Comparison of ENCODE assay signal across 25 cellular contexts in the genomic region with DNA sequence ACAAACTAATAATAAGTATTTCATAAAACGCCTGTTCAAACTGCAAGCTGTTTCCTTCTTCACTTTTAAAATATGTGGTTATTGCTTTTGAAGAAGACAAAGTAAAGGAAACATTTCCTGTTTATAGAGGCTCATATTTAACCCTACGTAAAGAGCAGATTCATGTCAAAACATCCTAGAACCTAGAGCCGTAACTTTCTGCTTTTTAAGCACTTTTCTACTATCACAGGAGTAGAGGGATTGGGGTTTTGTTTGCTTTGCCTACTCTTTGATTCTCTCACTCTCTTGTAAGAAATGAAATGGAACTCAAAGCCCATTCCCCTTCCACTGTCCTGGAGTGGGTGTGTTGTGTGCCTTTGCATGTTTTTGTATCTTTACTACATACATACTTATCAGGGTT. TPM values are rescaled to one million over a fixed set of nuclear protein-coding genes. Genes with fewer than 3 reads are reported as not detected.
DNase-seq lines count a peak whose midpoint lies in the region; ATAC-seq, FAIRE-seq and TF ChIP-seq lines count a peak whose summit lies in the region.
"Had no signal": no experiment of that assay in that cellular context is flagged by ENCODE, and none has a peak within 500 bp of the region (broad histone marks: within the 10 kb centered on the region; RNA-seq: fewer than 3 reads in every experiment).

No MANE protein-coding gene starts in this region.

- H3K9me3 ChIP-seq in T-helper 17 cell (ENCODE audit: control insufficient read depth, low read length, poor library complexity, severe bottlenecking) (no peaks in the 10 kb centered on the region), colonic mucosa (no peaks in the 10 kb centered on the region), spleen (no peaks in the 10 kb centered on the region)
- H3K9me3 ChIP-seq: esophagus squamous epithelium, prostate gland, upper lobe of left lung had no signal

- H3K4me3 ChIP-seq in colonic mucosa, result no peak overlapping the region
- H3K4me3 ChIP-seq in spleen, result no peak overlapping the region
- H3K4me3 ChIP-seq: esophagus squamous epithelium, GM23338, prostate gland, smooth muscle cell, upper lobe of left lung had no signal

- no peak overlapping the region for H3K9ac ChIP-seq in colonic mucosa (ENCODE audit: low read depth in 2 of 2, low read length in 2 of 2)

- peaks cover 66% of the 10 kb centered on the region for H3K36me3 Mint-ChIP-seq in activated T-cell treated with anti-CD3 and anti-CD28 coated beads, Interleukin-2, amount 50 U/mL, for 24 hours (ENCODE audit: low read depth)
- H3K36me3 Mint-ChIP-seq in T-helper 17 cell (ENCODE audit: low read depth), result peaks cover 18% of the 10 kb centered on the region

- peak; percentile 18 for ATAC-seq in T-helper 17 cell
- no peak for ATAC-seq in HG02678 (IDR thresholded peaks at IDR 0.05; ENCODE audit: unreplicated experiment)
- no peak for ATAC-seq in HG03196 (IDR thresholded peaks at IDR 0.05; ENCODE audit: unreplicated experiment)
- ATAC-seq: GM23338 had no signal

- FAIRE-seq in RCC 7860 (lab: Jason Lieb, UNC), result no peak
- FAIRE-seq: GM18507 had no signal

- H3K4me1 Mint-ChIP-seq in activated T-cell treated with anti-CD3 and anti-CD28 coated beads, Interleukin-2, amount 50 U/mL, for 24 hours (ENCODE audit: low read depth), result peaks cover 90% of the 10 kb centered on the region
- peaks cover 76% of the 10 kb centered on the region for H3K4me1 Mint-ChIP-seq in T-helper 17 cell

- H3K27ac ChIP-seq in colonic mucosa, result peak overlapping the region; percentile 18
- H3K27ac ChIP-seq in spleen, result peak overlapping the region; percentile 49 to 92 (median 86)
- H3K27ac ChIP-seq: C4-2B, HL-60, prostate gland had no signal

- 35 to 52% (median 50%) methylated on average over 3 of the region's 3 CpGs for WGBS in spleen, 5 donors

- no peaks in the 10 kb centered on the region for H3K27me3 Mint-ChIP-seq in activated T-cell treated with anti-CD3 and anti-CD28 coated beads, Interleukin-2, amount 50 U/mL, for 24 hours
- no peaks in the 10 kb centered on the region for H3K27me3 Mint-ChIP-seq in T-helper 17 cell

- DNase-seq in activated T-cell treated with anti-CD3 and anti-CD28 coated beads, Interleukin-2, amount 50 U/mL, for 24 hours, result no peak
- DNase-seq in activated T-cell treated with anti-CD3 and anti-CD28 coated beads, Interleukin-2, amount 50 U/mL, for 48 hours, result no peak
- DNase-seq in T-helper 17 cell, result no peak
- no peak for DNase-seq in colonic mucosa
- DNase-seq in spleen, result no peak
- DNase-seq in RCC 7860 (ENCODE audit: low spot score), result no peak
- DNase-seq: dermis blood vessel endothelial cell, DMS79 treated with DMSO at 0.1 percent for 48 hours, esophagus squamous epithelium, KG1, NCI-H1048, NCI-H524 treated with DMSO at 0.1 percent for 48 hours, nephron progenitor cell, SIG-M5, T1000, upper lobe of left lung had no signal

- H3K27me3 ChIP-seq in colonic mucosa, result no peaks in the 10 kb centered on the region
- no peaks in the 10 kb centered on the region for H3K27me3 ChIP-seq in spleen (replicated peaks in 1 of 7)
- H3K27me3 ChIP-seq: esophagus squamous epithelium, upper lobe of left lung had no signal

- TF ChIP-seq CTCF in colonic mucosa (IDR thresholded peaks at IDR 0.05) (no peak), spleen (IDR thresholded peaks at IDR 0.05 in 8 of 11, conservative IDR thresholded peaks at IDR 0.05 in 3 of 11) (no peak)

- H3K36me3 ChIP-seq in colonic mucosa, result no peaks in the 10 kb centered on the region
- peaks cover 0 to 32% (median 2%) of the 10 kb centered on the region in 6 donors for H3K36me3 ChIP-seq in spleen
- H3K36me3 ChIP-seq: prostate gland had no signal

- peak overlapping the region; percentile 3 for H3K4me3 Mint-ChIP-seq in activated T-cell treated with anti-CD3 and anti-CD28 coated beads, Interleukin-2, amount 50 U/mL, for 24 hours
- peak overlapping the region; percentile 62 for H3K4me3 Mint-ChIP-seq in T-helper 17 cell
- H3K4me3 Mint-ChIP-seq: GM23338, nephron progenitor cell had no signal

- H3K4me1 ChIP-seq in colonic mucosa (no peaks in the 10 kb centered on the region), spleen (peaks cover 32 to 98% (median 79%) of the 10 kb centered on the region in 6 donors)
- H3K4me1 ChIP-seq: prostate gland had no signal

- H3K27ac Mint-ChIP-seq in activated T-cell treated with anti-CD3 and anti-CD28 coated beads, Interleukin-2, amount 50 U/mL, for 24 hours, result peak overlapping the region; percentile 61
- peak overlapping the region; percentile 100 for H3K27ac Mint-ChIP-seq in T-helper 17 cell
- H3K27ac Mint-ChIP-seq: GM23338 had no signal

- TF ChIP-seq POLR2A in spleen (IDR thresholded peaks at IDR 0.05), result no peak

- intact Hi-C loops in colonic mucosa (cut with DNase I) (no loop called here), spleen (cut with DNase I; ENCODE audit: low total_unique reads) (no loop called here)

- no peaks in the 10 kb centered on the region for H3K9me3 Mint-ChIP-seq in activated T-cell treated with anti-CD3 and anti-CD28 coated beads, Interleukin-2, amount 50 U/mL, for 24 hours
- H3K9me3 Mint-ChIP-seq: GM23338, nephron progenitor cell had no signal

RNA-seq across cellular contexts. Expression of gene GPR183, which starts 54.0 kb away (rescaled TPM):
- total RNA-seq in T-helper 17 cell, result 100 to 1,000 TPM; 249 to 322 TPM
- 1 to 10 TPM; 1.5 to 8.3 TPM for total RNA-seq in colonic mucosa
- 10 to 100 TPM; 29.1 to 83.6 (median 53.4) TPM for total RNA-seq in spleen
- polyA plus RNA-seq in spleen, result 10 to 100 TPM; 56.0 to 68.0 (median 60.6) TPM
- total RNA-seq: A673, GM23338 had no signal
